Comparison of ENCODE assay signal across 13 cellular contexts in genomic region chr12:113837059-113837458, GRCh38.
"Had no signal": no experiment of that assay in that cellular context is flagged by ENCODE, and none has a peak within 500 bp of the region (broad histone marks: within the 10 kb centered on the region; RNA-seq: fewer than 3 reads in every experiment).

No MANE protein-coding gene starts in this region.

- H3K4me3 Mint-ChIP-seq: activated CD8-positive, alpha-beta T cell treated with anti-CD3 and anti-CD28 coated beads, Interleukin-2, amount 10 ng/mL, durations not matched to agents 7 days and 5 days; effector memory CD8-positive, alpha-beta T cell; memory B cell; T-helper 17 cell; WTC11 had no signal

- H3K36me3 Mint-ChIP-seq: WTC11 had no signal

- H3K4me3 ChIP-seq: pancreas, skin epidermis, uterus had no signal

- H3K27ac ChIP-seq: epithelial cell of prostate, foreskin keratinocyte, pancreas, skin epidermis, uterus had no signal

- H3K9me3 Mint-ChIP-seq: effector memory CD8-positive, alpha-beta T cell; memory B cell; WTC11 had no signal

- H3K27me3 ChIP-seq: foreskin keratinocyte, pancreas, uterus had no signal

- H3K27me3 Mint-ChIP-seq: effector memory CD8-positive, alpha-beta T cell; memory B cell; T-helper 17 cell had no signal

- H3K9me3 ChIP-seq: pancreas, uterus had no signal

- H3K4me1 ChIP-seq: foreskin keratinocyte, pancreas had no signal

- ATAC-seq: activated CD8-positive, alpha-beta T cell treated with anti-CD3 and anti-CD28 coated beads, Interleukin-2, amount 10 ng/mL, durations not matched to agents 7 days and 5 days; effector memory CD8-positive, alpha-beta T cell; foreskin keratinocyte; pancreas; T-helper 17 cell; WTC11 had no signal

- H3K27ac Mint-ChIP-seq: activated CD8-positive, alpha-beta T cell treated with anti-CD3 and anti-CD28 coated beads, Interleukin-2, amount 10 ng/mL, durations not matched to agents 7 days and 5 days; effector memory CD8-positive, alpha-beta T cell; memory B cell; T-helper 17 cell; WTC11 had no signal

- DNase-seq: activated CD4-positive, alpha-beta T cell treated with anti-CD3 and anti-CD28 coated beads for 48 hours; activated CD8-positive, alpha-beta memory T cell treated with anti-CD3 and anti-CD28 coated beads, Interleukin-2, amount 50 U/mL, for 48 hours; activated CD8-positive, alpha-beta T cell treated with anti-CD3 and anti-CD28 coated beads, Interleukin-2, amount 10 ng/mL, durations not matched to agents 7 days and 5 days; cortex of kidney; effector memory CD8-positive, alpha-beta T cell; foreskin keratinocyte; pancreas; T-helper 17 cell had no signal

- H3K36me3 ChIP-seq: pancreas, uterus had no signal
